1 cellular context compared by ENCODE assay signal in the genomic region with DNA sequence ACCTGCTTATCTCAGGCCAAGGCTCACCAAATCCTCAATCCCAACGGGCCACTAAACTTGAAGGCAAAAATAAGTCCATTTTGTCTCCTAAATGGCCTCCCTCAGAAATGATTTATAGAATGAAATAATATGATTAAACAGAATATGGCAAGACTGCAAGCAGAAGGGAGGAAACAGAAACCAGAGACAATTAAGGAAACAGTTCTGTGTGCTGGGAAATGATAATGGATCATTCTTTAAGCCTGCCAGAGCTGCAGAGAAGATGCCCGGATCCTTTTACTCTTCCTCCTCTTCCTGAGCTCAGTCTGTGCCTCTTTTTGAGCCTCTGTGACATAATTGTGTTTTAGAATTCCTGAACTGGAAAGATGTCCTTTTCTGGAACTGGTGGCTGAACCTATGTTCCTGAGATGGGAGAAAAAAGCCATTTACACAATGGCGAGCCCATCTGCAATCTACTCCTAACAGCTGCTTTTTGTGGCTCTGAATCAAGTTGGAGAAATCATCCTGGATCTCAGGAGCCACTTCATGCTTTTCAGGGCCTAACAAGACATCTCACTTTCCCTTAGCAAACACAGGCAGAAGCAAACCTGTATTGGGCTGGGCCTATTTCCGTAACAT.
TF ChIP-seq lines count a peak whose summit lies in the region.

No MANE protein-coding gene starts in this region.

TF ChIP-seq in K562, 482 proteins besides CTCF, POLR2A, EP300 and RAD21 (continued from another document):
- TF ChIP-seq HINFP (tag; conservative IDR thresholded peaks at IDR 0.05; ENCODE audit: low read depth) = no peak
- no peak for TF ChIP-seq EGR1 (conservative IDR thresholded peaks at IDR 0.05)
- TF ChIP-seq GABPB1 (CRISPR knock-in tag; IDR thresholded peaks at IDR 0.05) = no peak
- TF ChIP-seq DPF2 (IDR thresholded peaks at IDR 0.05) = no peak
- TF ChIP-seq SRF (CRISPR knock-in tag; IDR thresholded peaks at IDR 0.05) = no peak
- no peak for TF ChIP-seq MAFK (IDR thresholded peaks at IDR 0.05; ENCODE audit: low read length)
- TF ChIP-seq EP400 (IDR thresholded peaks at IDR 0.05) = no peak
- no peak for TF ChIP-seq SMARCB1 (IDR thresholded peaks at IDR 0.05; ENCODE audit: insufficient read length, low read depth)
- TF ChIP-seq, protein P1, sequence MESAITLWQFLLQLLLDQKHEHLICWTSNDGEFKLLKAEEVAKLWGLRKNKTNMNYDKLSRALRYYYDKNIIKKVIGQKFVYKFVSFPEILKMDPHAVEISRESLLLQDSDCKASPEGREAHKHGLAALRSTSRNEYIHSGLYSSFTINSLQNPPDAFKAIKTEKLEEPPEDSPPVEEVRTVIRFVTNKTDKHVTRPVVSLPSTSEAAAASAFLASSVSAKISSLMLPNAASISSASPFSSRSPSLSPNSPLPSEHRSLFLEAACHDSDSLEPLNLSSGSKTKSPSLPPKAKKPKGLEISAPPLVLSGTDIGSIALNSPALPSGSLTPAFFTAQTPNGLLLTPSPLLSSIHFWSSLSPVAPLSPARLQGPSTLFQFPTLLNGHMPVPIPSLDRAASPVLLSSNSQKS (CRISPR knock-in tag; IDR thresholded peaks at IDR 0.05) = no peak
- 0 out of 2 replicates have a peak, but pooled peaks have one; percentile 14 for TF ChIP-seq NFATC3 (IDR thresholded peaks at IDR 0.05)
- TF ChIP-seq, protein P2, sequence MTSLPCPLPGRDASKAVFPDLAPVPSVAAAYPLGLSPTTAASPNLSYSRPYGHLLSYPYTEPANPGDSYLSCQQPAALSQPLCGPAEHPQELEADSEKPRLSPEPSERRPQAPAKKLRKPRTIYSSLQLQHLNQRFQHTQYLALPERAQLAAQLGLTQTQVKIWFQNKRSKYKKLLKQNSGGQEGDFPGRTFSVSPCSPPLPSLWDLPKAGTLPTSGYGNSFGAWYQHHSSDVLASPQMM (CRISPR knock-in tag; IDR thresholded peaks at IDR 0.05) = no peak
- TF ChIP-seq HNRNPL (IDR thresholded peaks at IDR 0.05; ENCODE audit: low read depth, low read length) = no peak
- TF ChIP-seq, protein P3, sequence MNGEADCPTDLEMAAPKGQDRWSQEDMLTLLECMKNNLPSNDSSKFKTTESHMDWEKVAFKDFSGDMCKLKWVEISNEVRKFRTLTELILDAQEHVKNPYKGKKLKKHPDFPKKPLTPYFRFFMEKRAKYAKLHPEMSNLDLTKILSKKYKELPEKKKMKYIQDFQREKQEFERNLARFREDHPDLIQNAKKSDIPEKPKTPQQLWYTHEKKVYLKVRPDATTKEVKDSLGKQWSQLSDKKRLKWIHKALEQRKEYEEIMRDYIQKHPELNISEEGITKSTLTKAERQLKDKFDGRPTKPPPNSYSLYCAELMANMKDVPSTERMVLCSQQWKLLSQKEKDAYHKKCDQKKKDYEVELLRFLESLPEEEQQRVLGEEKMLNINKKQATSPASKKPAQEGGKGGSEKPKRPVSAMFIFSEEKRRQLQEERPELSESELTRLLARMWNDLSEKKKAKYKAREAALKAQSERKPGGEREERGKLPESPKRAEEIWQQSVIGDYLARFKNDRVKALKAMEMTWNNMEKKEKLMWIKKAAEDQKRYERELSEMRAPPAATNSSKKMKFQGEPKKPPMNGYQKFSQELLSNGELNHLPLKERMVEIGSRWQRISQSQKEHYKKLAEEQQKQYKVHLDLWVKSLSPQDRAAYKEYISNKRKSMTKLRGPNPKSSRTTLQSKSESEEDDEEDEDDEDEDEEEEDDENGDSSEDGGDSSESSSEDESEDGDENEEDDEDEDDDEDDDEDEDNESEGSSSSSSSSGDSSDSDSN (IDR thresholded peaks at IDR 0.05; ENCODE audit: borderline replicate concordance in 1 of 2, low read depth in 2 of 2, low read length in 2 of 2) = no peak
- TF ChIP-seq ZNF76 (CRISPR knock-in tag; IDR thresholded peaks at IDR 0.05; ENCODE audit: borderline replicate concordance) = no peak
- no peak for TF ChIP-seq ZC3H11A (IDR thresholded peaks at IDR 0.05; ENCODE audit: low read depth, low read length)
- no peak for TF ChIP-seq CSDE1 (IDR thresholded peaks at IDR 0.05)
- TF ChIP-seq, protein P4, sequence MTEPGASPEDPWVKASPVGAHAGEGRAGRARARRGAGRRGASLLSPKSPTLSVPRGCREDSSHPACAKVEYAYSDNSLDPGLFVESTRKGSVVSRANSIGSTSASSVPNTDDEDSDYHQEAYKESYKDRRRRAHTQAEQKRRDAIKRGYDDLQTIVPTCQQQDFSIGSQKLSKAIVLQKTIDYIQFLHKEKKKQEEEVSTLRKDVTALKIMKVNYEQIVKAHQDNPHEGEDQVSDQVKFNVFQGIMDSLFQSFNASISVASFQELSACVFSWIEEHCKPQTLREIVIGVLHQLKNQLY (CRISPR knock-in tag; conservative IDR thresholded peaks at IDR 0.05) = no peak
- TF ChIP-seq SREBF2 (CRISPR knock-in tag; IDR thresholded peaks at IDR 0.05) = no peak
- TF ChIP-seq NFRKB (IDR thresholded peaks at IDR 0.05; ENCODE audit: low read depth) = 0 out of 2 replicates have a peak, but pooled peaks have one; percentile 18
- TF ChIP-seq, protein P5, sequence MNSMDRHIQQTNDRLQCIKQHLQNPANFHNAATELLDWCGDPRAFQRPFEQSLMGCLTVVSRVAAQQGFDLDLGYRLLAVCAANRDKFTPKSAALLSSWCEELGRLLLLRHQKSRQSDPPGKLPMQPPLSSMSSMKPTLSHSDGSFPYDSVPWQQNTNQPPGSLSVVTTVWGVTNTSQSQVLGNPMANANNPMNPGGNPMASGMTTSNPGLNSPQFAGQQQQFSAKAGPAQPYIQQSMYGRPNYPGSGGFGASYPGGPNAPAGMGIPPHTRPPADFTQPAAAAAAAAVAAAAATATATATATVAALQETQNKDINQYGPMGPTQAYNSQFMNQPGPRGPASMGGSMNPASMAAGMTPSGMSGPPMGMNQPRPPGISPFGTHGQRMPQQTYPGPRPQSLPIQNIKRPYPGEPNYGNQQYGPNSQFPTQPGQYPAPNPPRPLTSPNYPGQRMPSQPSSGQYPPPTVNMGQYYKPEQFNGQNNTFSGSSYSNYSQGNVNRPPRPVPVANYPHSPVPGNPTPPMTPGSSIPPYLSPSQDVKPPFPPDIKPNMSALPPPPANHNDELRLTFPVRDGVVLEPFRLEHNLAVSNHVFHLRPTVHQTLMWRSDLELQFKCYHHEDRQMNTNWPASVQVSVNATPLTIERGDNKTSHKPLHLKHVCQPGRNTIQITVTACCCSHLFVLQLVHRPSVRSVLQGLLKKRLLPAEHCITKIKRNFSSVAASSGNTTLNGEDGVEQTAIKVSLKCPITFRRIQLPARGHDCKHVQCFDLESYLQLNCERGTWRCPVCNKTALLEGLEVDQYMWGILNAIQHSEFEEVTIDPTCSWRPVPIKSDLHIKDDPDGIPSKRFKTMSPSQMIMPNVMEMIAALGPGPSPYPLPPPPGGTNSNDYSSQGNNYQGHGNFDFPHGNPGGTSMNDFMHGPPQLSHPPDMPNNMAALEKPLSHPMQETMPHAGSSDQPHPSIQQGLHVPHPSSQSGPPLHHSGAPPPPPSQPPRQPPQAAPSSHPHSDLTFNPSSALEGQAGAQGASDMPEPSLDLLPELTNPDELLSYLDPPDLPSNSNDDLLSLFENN (IDR thresholded peaks at IDR 0.05; ENCODE audit: low read depth in 2 of 2, low read length in 2 of 2) = no peak
- TF ChIP-seq BACH1 (tag; IDR thresholded peaks at IDR 0.05) = no peak
- TF ChIP-seq ILK (tag; IDR thresholded peaks at IDR 0.05; ENCODE audit: borderline replicate concordance, low read depth) = no peak
- TF ChIP-seq NEUROD1 (IDR thresholded peaks at IDR 0.05; ENCODE audit: borderline replicate concordance, low read depth, low read length, partially characterized antibody) = no peak
- no peak for TF ChIP-seq ZNF436 (CRISPR knock-in tag; IDR thresholded peaks at IDR 0.05)
- TF ChIP-seq ZC3H8 (IDR thresholded peaks at IDR 0.05) = no peak
- TF ChIP-seq, protein P6, sequence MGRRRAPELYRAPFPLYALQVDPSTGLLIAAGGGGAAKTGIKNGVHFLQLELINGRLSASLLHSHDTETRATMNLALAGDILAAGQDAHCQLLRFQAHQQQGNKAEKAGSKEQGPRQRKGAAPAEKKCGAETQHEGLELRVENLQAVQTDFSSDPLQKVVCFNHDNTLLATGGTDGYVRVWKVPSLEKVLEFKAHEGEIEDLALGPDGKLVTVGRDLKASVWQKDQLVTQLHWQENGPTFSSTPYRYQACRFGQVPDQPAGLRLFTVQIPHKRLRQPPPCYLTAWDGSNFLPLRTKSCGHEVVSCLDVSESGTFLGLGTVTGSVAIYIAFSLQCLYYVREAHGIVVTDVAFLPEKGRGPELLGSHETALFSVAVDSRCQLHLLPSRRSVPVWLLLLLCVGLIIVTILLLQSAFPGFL (CRISPR knock-in tag; IDR thresholded peaks at IDR 0.05) = no peak
- TF ChIP-seq FIP1L1 (IDR thresholded peaks at IDR 0.05; ENCODE audit: low read depth, low read length, poor library complexity, severe bottlenecking) = no peak
- no peak for TF ChIP-seq CBFB (CRISPR knock-in tag; IDR thresholded peaks at IDR 0.05)
- TF ChIP-seq NRF1 (conservative IDR thresholded peaks at IDR 0.05 in 1 of 2, IDR thresholded peaks at IDR 0.05 in 1 of 2) = no peak
- 0 out of 2 replicates have a peak, but pooled peaks have one; percentile 19 for TF ChIP-seq ZNF592 (IDR thresholded peaks at IDR 0.05)
- no peak for TF ChIP-seq SP1 (CRISPR knock-in tag; IDR thresholded peaks at IDR 0.05)
